8 cellular contexts compared by ENCODE assay signal in genomic region chr19:55063492-55063843, GRCh38. TPM values are rescaled to one million over a fixed set of nuclear protein-coding genes. Genes with fewer than 3 reads are reported as not detected.
DNase-seq lines count a peak whose midpoint lies in the region; ATAC-seq and TF ChIP-seq lines count a peak whose summit lies in the region.

No MANE protein-coding gene starts in this region.

- H3K27me3 Mint-ChIP-seq in naive thymus-derived CD8-positive, alpha-beta T cell: peaks cover 22 to 30% (median 26%) of the 10 kb centered on the region in 5 donors

- peaks cover 14 to 36% (median 20%) of the 10 kb centered on the region in 4 donors for H3K4me1 Mint-ChIP-seq in naive thymus-derived CD8-positive, alpha-beta T cell

- H3K27ac ChIP-seq in cardiac muscle cell (no peak overlapping the region), transverse colon (peak overlapping the region in 3 of 4 donors; percentile 10 to 87 (median 84))

- no peak for TF ChIP-seq EP300 in transverse colon (IDR thresholded peaks at IDR 0.05; ENCODE audit: low read depth)

- POLR2A ChIA-PET in naive thymus-derived CD8-positive, alpha-beta T cell (lab: Charles Lee): interaction anchor here (0.9 to 1.7 kb wide), 5 partner anchors 17 to 54 kb away, joined by 3 to 7 read pairs (median 6); partner anchors contain the start of gene PPP1R12C

- DNase-seq in cardiac muscle cell (ENCODE audit: low read depth in 1 of 2, low spot score in 1 of 2) (no peak), cardiac septum (ENCODE audit: low spot score) (no peak), astrocyte of the spinal cord (ENCODE audit: low read depth, low spot score) (no peak), transverse colon (no peak), AG08396 (ENCODE audit: low spot score) (no peak)
- DNase-seq in naive thymus-derived CD8-positive, alpha-beta T cell: peak in 1 of 10 donors; percentile 55
- DNase-seq in stimulated activated CD4-positive, alpha-beta T cell treated with anti-CD3 and anti-CD28 coated beads, Interleukin-2, amount 100 ng/mL, for 48 hours: no peak
- DNase-seq in central memory CD4-positive, alpha-beta T cell: no peak

- intact Hi-C loops in cardiac septum (cut with DNase I) (no loop called here), transverse colon (cut with DNase I; ENCODE audit: low total_unique reads) (no loop called here)

- 66% methylated on average over 3 of the region's 3 CpGs; no CpG with 5 or more reads in 1 of the 2 donors for WGBS in transverse colon (ENCODE audit: low coverage in 1 of 2), 2 donors

- no peak for TF ChIP-seq POLR2A in transverse colon (IDR thresholded peaks at IDR 0.05)

- peak overlapping the region; percentile 48 to 93 (median 78) for H3K4me3 Mint-ChIP-seq in naive thymus-derived CD8-positive, alpha-beta T cell

- in situ Hi-C loops in astrocyte of the spinal cord (cut with HindIII; ENCODE audit: low sequenced_read_pairs): no loop called here
- in situ Hi-C loops in transverse colon (cut with MboI; ENCODE audit: low pct_ligation_motif_present in 1 of 4, low pct_unique_long_range_greater_than_20kb in 1 of 4, low sequenced_read_pairs in 3 of 4): no loop called here

- H3K27me3 ChIP-seq in cardiac muscle cell (peaks cover 38% of the 10 kb centered on the region), transverse colon (peaks cover 9% of the 10 kb centered on the region)

- H3K36me3 ChIP-seq in cardiac muscle cell (no peaks in the 10 kb centered on the region), transverse colon (peaks cover 0 to 6% (median 0%) of the 10 kb centered on the region in 4 donors)

- H3K9me3 ChIP-seq in cardiac muscle cell (ENCODE audit: low read depth): no peaks in the 10 kb centered on the region
- H3K9me3 ChIP-seq in transverse colon: no peaks in the 10 kb centered on the region

- no peaks in the 10 kb centered on the region for H3K4me1 ChIP-seq in cardiac muscle cell (ENCODE audit: low read depth)
- peaks cover 5 to 20% (median 13%) of the 10 kb centered on the region in 4 donors for H3K4me1 ChIP-seq in transverse colon

- H3K27ac Mint-ChIP-seq in naive thymus-derived CD8-positive, alpha-beta T cell: peak overlapping the region in 9 of 10 donors; percentile 31 to 90 (median 70)

- TF ChIP-seq CTCF in cardiac muscle cell (IDR thresholded peaks at IDR 0.05; ENCODE audit: low read depth, low read length): no peak
- no peak for TF ChIP-seq CTCF in astrocyte of the spinal cord (IDR thresholded peaks at IDR 0.05; ENCODE audit: low read depth, low read length)
- no peak for TF ChIP-seq CTCF in transverse colon (IDR thresholded peaks at IDR 0.05)

- peak overlapping the region; percentile 55 for H3K4me3 ChIP-seq in cardiac muscle cell
- peak overlapping the region; percentile 6 for H3K4me3 ChIP-seq in astrocyte of the spinal cord (ENCODE audit: low read depth, low read length)
- H3K4me3 ChIP-seq in transverse colon: peak overlapping the region in 3 of 4 donors; percentile 66 to 91 (median 86)

- H3K36me3 Mint-ChIP-seq in naive thymus-derived CD8-positive, alpha-beta T cell: peaks cover 0 to 14% (median 4%) of the 10 kb centered on the region in 3 donors

- H3K9me3 Mint-ChIP-seq in naive thymus-derived CD8-positive, alpha-beta T cell: peaks cover 0 to 8% (median 0%) of the 10 kb centered on the region in 9 donors

- no peak for ATAC-seq in naive thymus-derived CD8-positive, alpha-beta T cell

RNA-seq across cellular contexts. Expression of gene RDH13, which starts 0.5 kb away (rescaled TPM):
- total RNA-seq in cardiac muscle cell (31.9 and 41.0 TPM in 2 replicates), cardiac septum (43.4 TPM), transverse colon (100 to 1,000 TPM in 1 of 4 donors, 10 to 100 TPM in 3; 28.4 to 125 (median 61.7) TPM)
- polyA plus RNA-seq in cardiac muscle cell: 23.7 and 27.4 TPM in 2 replicates
- total RNA-seq in naive thymus-derived CD8-positive, alpha-beta T cell: 10 to 100 TPM; 24.3 to 26.1 TPM
- polyA plus RNA-seq in naive thymus-derived CD8-positive, alpha-beta T cell: 10 to 100 TPM in 1 of 3 donors, 1 to 10 TPM in 2; 4.3 to 18.0 (median 5.3) TPM

RNA-seq across cellular contexts. Expression of gene EPS8L1, which starts 12.2 kb away (rescaled TPM):
- total RNA-seq in cardiac muscle cell (2.0 and 3.9 TPM in 2 replicates), cardiac septum (1.9 TPM), transverse colon (100 to 1,000 TPM in 1 of 4 donors, 10 to 100 TPM in 3; 28.7 to 115 (median 49.1) TPM)
- 1.1 and 1.2 TPM in 2 replicates for polyA plus RNA-seq in cardiac muscle cell
- under 1 TPM in 1 of 2 experiments, not detected in 1; 0.39 TPM for total RNA-seq in naive thymus-derived CD8-positive, alpha-beta T cell
- 1 to 10 TPM in 1 of 3 donors, under 1 TPM in 2; 0.81 to 2.1 (median 0.85) TPM for polyA plus RNA-seq in naive thymus-derived CD8-positive, alpha-beta T cell

RNA-seq across cellular contexts. Expression of gene GP6, which starts 25.4 kb away (rescaled TPM):
- total RNA-seq in cardiac muscle cell: 0.42 and 1.7 TPM in 2 replicates
- 0.24 TPM in 1 of 2 replicates, not detected in the other for polyA plus RNA-seq in cardiac muscle cell
- total RNA-seq in cardiac septum: 0.65 TPM
- total RNA-seq in naive thymus-derived CD8-positive, alpha-beta T cell: under 1 TPM; 0.31 to 0.69 TPM
- polyA plus RNA-seq in naive thymus-derived CD8-positive, alpha-beta T cell: under 1 TPM in 1 of 3 donors, not detected in 2; 0.08 TPM
- total RNA-seq in transverse colon: under 1 TPM in 2 of 4 donors, not detected in 2; 0.68 to 1.00 TPM

RNA-seq across cellular contexts. Expression of gene PPP1R12C, which starts 54.0 kb away (rescaled TPM):
- 107 and 120 TPM in 2 replicates for total RNA-seq in cardiac muscle cell
- polyA plus RNA-seq in cardiac muscle cell: 32.9 and 38.0 TPM in 2 replicates
- 215 TPM for total RNA-seq in cardiac septum
- 100 to 1,000 TPM; 140 to 141 TPM for total RNA-seq in naive thymus-derived CD8-positive, alpha-beta T cell
- polyA plus RNA-seq in naive thymus-derived CD8-positive, alpha-beta T cell: 1 to 10 TPM; 2.7 to 6.2 (median 3.9) TPM
- total RNA-seq in transverse colon: 100 to 1,000 TPM; 101 to 350 (median 154) TPM

Comparison
In these comparisons a context has a peak if more than half of its experiments do, and no peak if none do; other contexts are left out.
1. H3K4me3 ChIP-seq: peak in every context shown above with its lines; median percentile 86 in transverse colon; 55 in cardiac muscle cell; 6 in astrocyte of the spinal cord.